Comparison of ENCODE assay signal across 11 cellular contexts in the genomic region with DNA sequence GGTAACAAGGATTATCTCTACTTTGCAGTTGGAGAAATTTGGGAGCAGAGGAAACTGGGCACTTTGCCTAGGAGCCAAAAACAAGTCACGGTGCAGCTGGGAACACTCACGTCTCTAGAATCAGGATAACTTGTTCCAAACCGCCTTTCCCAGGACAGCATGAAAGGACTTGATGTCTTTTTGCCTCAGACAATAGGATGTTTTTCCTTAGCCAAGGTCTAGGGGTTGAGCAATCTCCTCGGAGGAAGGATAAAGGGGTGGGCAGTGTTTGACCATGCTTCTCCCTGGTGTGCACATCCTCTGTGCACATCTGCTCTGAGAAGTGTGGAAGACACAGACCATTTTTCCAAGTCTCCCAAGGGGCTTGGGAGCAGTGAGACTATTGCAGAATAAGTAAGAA. TPM values are rescaled to one million over a fixed set of nuclear protein-coding genes. Genes with fewer than 3 reads are reported as not detected.
DNase-seq lines count a peak whose midpoint lies in the region; ATAC-seq and TF ChIP-seq lines count a peak whose summit lies in the region.
"Had no signal": no experiment of that assay in that cellular context is flagged by ENCODE, and none has a peak within 500 bp of the region (broad histone marks: within the 10 kb centered on the region; RNA-seq: fewer than 3 reads in every experiment).

No MANE protein-coding gene starts in this region.

- H3K4me3 ChIP-seq in GM23338 (no peak overlapping the region), skin epidermis (no peak overlapping the region), SJCRH30 (no peak overlapping the region), SK-N-SH (ENCODE audit: low read depth in 2 of 2, low read length in 1 of 2) (no peak overlapping the region), H7 (ENCODE audit: insufficient read depth, low read depth, low read length) (no peak overlapping the region)

- peaks cover under 1% of the 10 kb centered on the region; the same call in 1 of the 3 replicates for H3K36me3 Mint-ChIP-seq in GM23338 (ENCODE audit: low read depth)
- no peaks in the 10 kb centered on the region for H3K36me3 Mint-ChIP-seq in chondrocyte (ENCODE audit: low read depth)

- H3K9me2 ChIP-seq in GM23338 (ENCODE audit: insufficient read depth) (no peaks in the 10 kb centered on the region), SK-N-SH (no peaks in the 10 kb centered on the region)

- CTCF ChIA-PET in SK-N-SH (lab: Yijun Ruan, JAX) = interaction anchor here (1.7 kb wide), 2 partner anchors 14 to 318 kb away, joined by 4 to 5 read pairs; no protein-coding TSS in a partner anchor

- no peak overlapping the region for H3K9ac ChIP-seq in SK-N-SH

- H3K27ac Mint-ChIP-seq in GM23338 (no peak overlapping the region), chondrocyte (ENCODE audit: unreplicated experiment) (peak overlapping the region; percentile 34)

- no peaks in the 10 kb centered on the region for H4K20me1 ChIP-seq in GM23338 (replicated peaks; ENCODE audit: insufficient read depth)
- no peaks in the 10 kb centered on the region for H4K20me1 ChIP-seq in SK-N-SH (ENCODE audit: insufficient read depth)

- no peak overlapping the region for H3K4me2 ChIP-seq in GM23338
- H3K4me2 ChIP-seq in SK-N-SH = no peak overlapping the region

- H3K9me3 ChIP-seq in SJCRH30 (replicated peaks) = no peaks in the 10 kb centered on the region
- no peaks in the 10 kb centered on the region for H3K9me3 ChIP-seq in SK-N-SH

- intact Hi-C loops in left colon (cut with DNase I, micrococcal nuclease) = loop anchor here in 1 of 2 donors (10.0 kb wide), 1 partner anchor 474 kb away; a partner anchor contains a TSS

- H3K27ac ChIP-seq in GM23338 (ENCODE audit: low read depth) (no peak overlapping the region), skin epidermis (peak overlapping the region in 14 of 21 experiments; percentile 1 to 87 (median 52)), SJCRH30 (no peak overlapping the region), SK-N-SH (ENCODE audit: low read depth in 2 of 2, low read length in 1 of 2) (no peak overlapping the region)

- WGBS in SK-N-SH (ENCODE audit: low lambda C conversion rate) = 65% methylated on average over 4 of the region's 4 CpGs

- POLR2A ChIA-PET in SK-N-SH (lab: Yijun Ruan, JAX) = no interaction called here

- H3K4me1 Mint-ChIP-seq in GM23338 (peaks cover 33% of the 10 kb centered on the region), chondrocyte (ENCODE audit: low read depth) (peaks cover 47% of the 10 kb centered on the region)

- H3K4me1 ChIP-seq in GM23338 (ENCODE audit: insufficient read depth) (peaks cover 39% of the 10 kb centered on the region), SJCRH30 (peaks cover 20% of the 10 kb centered on the region; the same call in 1 of the 2 replicates), SK-N-SH (ENCODE audit: control insufficient read depth in 1 of 2, insufficient read depth in 2 of 2, low read depth in 1 of 2, low read length in 1 of 2) (peaks cover 0 to 10% of the 10 kb centered on the region in 2 experiments; a peak in 2 of 4 replicates)

- H2AFZ ChIP-seq in GM23338 = peak overlapping the region; percentile 87; the same call in 1 of the 2 replicates
- H2AFZ ChIP-seq in SK-N-SH (ENCODE audit: low read depth) = no peak overlapping the region

- H3K27me3 ChIP-seq in GM23338 (ENCODE audit: insufficient read depth) (no peaks in the 10 kb centered on the region), SJCRH30 (no peaks in the 10 kb centered on the region), SK-N-SH (ENCODE audit: insufficient read depth) (no peaks in the 10 kb centered on the region), H7 (ENCODE audit: control insufficient read depth, insufficient read depth, low read length) (no peaks in the 10 kb centered on the region)

- no peaks in the 10 kb centered on the region for H3K9me3 Mint-ChIP-seq in GM23338
- peaks cover 8% of the 10 kb centered on the region for H3K9me3 Mint-ChIP-seq in chondrocyte (ENCODE audit: low read depth)

- no peak for TF ChIP-seq RAD21 in SK-N-SH (IDR thresholded peaks at IDR 0.05; ENCODE audit: low read length)

- H3K79me2 ChIP-seq in GM23338 (replicated peaks; ENCODE audit: insufficient read depth) = no peaks in the 10 kb centered on the region
- no peaks in the 10 kb centered on the region for H3K79me2 ChIP-seq in SK-N-SH (ENCODE audit: insufficient read depth)

- H3K36me3 ChIP-seq in GM23338 (ENCODE audit: insufficient read depth) (no peaks in the 10 kb centered on the region), SJCRH30 (no peaks in the 10 kb centered on the region), SK-N-SH (replicated peaks in 1 of 2; ENCODE audit: control insufficient read depth in 1 of 2, insufficient read depth in 2 of 2, low read length in 1 of 2) (no peaks in the 10 kb centered on the region), H7 (replicated peaks; ENCODE audit: control insufficient read depth, insufficient read depth, low read length) (no peaks in the 10 kb centered on the region)

- H3K27me3 Mint-ChIP-seq in GM23338 (ENCODE audit: insufficient read depth, low read depth, poor library complexity) (peaks cover 2% of the 10 kb centered on the region), chondrocyte (ENCODE audit: low read depth) (no peaks in the 10 kb centered on the region)

- DNase-seq in GM23338 (ENCODE audit: low spot score) (peak; percentile 17), chondrocyte (ENCODE audit: low spot score) (no peak), left colon (peak; percentile 24 to 71), SJCRH30 (no peak), SK-N-SH (no peak), H7 (no peak)
- DNase-seq: activated gamma-delta T cell; NCI-H774; stimulated activated naive CD4-positive, alpha-beta T cell had no signal

- H3F3A ChIP-seq in GM23338 (replicated peaks; ENCODE audit: low read depth) = no peaks in the 10 kb centered on the region
- H3F3A ChIP-seq in SK-N-SH (replicated peaks; ENCODE audit: insufficient read depth) = no peaks in the 10 kb centered on the region

- no peak overlapping the region for H3K4me3 Mint-ChIP-seq in GM23338
- no peak overlapping the region for H3K4me3 Mint-ChIP-seq in chondrocyte (ENCODE audit: unreplicated experiment)

- TF ChIP-seq EP300 in SK-N-SH (IDR thresholded peaks at IDR 0.05; ENCODE audit: borderline replicate concordance in 1 of 2, low read depth in 1 of 2, low read length in 1 of 2) = no peak

- no peak for TF ChIP-seq CTCF in GM23338 (conservative IDR thresholded peaks at IDR 0.05; ENCODE audit: low read depth in 2 of 2)
- no peak for TF ChIP-seq CTCF in chondrocyte (IDR thresholded peaks at IDR 0.05)
- TF ChIP-seq CTCF in SK-N-SH (IDR thresholded peaks at IDR 0.05) = no peak

- no peak for ATAC-seq in GM23338
- ATAC-seq in left colon = peak; percentile 16
- no peak for ATAC-seq in HG02610 (IDR thresholded peaks at IDR 0.05; ENCODE audit: unreplicated experiment)

TF ChIP-seq in GM23338, 12 proteins besides CTCF, POLR2A, EP300 and RAD21 (continues in another document):
- no peak for TF ChIP-seq JUNB (IDR thresholded peaks at IDR 0.05; ENCODE audit: unreplicated experiment)
- TF ChIP-seq NANOG (IDR thresholded peaks at IDR 0.05; ENCODE audit: borderline replicate concordance) = no peak
- no peak for TF ChIP-seq EZH2 (IDR thresholded peaks at IDR 0.05; ENCODE audit: low read depth, unreplicated experiment)
- TF ChIP-seq EZH2phosphoT487 (IDR thresholded peaks at IDR 0.05; ENCODE audit: unreplicated experiment) = no peak
- no peak for TF ChIP-seq POLR2AphosphoS5 (IDR thresholded peaks at IDR 0.05; ENCODE audit: low read depth)
- no peak for TF ChIP-seq CREB1 (CRISPR knock-in tag; IDR thresholded peaks at IDR 0.05; ENCODE audit: low read depth)
- no peak for TF ChIP-seq ZNF114 (CRISPR knock-in tag; IDR thresholded peaks at IDR 0.05)
- TF ChIP-seq, protein P1, sequence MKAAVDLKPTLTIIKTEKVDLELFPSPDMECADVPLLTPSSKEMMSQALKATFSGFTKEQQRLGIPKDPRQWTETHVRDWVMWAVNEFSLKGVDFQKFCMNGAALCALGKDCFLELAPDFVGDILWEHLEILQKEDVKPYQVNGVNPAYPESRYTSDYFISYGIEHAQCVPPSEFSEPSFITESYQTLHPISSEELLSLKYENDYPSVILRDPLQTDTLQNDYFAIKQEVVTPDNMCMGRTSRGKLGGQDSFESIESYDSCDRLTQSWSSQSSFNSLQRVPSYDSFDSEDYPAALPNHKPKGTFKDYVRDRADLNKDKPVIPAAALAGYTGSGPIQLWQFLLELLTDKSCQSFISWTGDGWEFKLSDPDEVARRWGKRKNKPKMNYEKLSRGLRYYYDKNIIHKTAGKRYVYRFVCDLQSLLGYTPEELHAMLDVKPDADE (IDR thresholded peaks at IDR 0.05) = no peak
- no peak for TF ChIP-seq ZNF331 (CRISPR knock-in tag; IDR thresholded peaks at IDR 0.05; ENCODE audit: low read depth)

TF ChIP-seq in SK-N-SH, 30 proteins besides CTCF, POLR2A, EP300 and RAD21 (continues in another document):
- TF ChIP-seq EZH2phosphoT487 (IDR thresholded peaks at IDR 0.05; ENCODE audit: borderline replicate concordance, low read depth) = no peak

RNA-seq across cellular contexts. Expression of a gene that starts 1.7 kb away (rescaled TPM):
- 1.5 and 1.7 TPM in 2 replicates for total RNA-seq in GM23338 (2014; rRNA removed; shearing (Covaris generic))
- polyA plus RNA-seq in GM23338 (2016; fragmentation: Nextera tagmentation; extraction: Ambion mirVana) (1.7 and 2.4 TPM in 2 replicates), SK-N-SH (2012; rRNA removed) (not detected in 2 replicates)
- total RNA-seq in chondrocyte (21.5 to 26.9 TPM (median 26.1 TPM) in 3 replicates), left colon (10 to 100 TPM; 31.8 to 97.8 TPM)
- 0.18 TPM in 1 of 2 replicates, not detected in the other for total RNA-seq in SJCRH30 (2014; rRNA removed; shearing (Covaris generic))
- 0.01 and 0.03 TPM in 2 replicates for polyA plus RNA-seq in SK-N-SH (2012; cell fraction: cytosol; rRNA removed)
- polyA plus RNA-seq in SK-N-SH (2012; cell fraction: nucleus; rRNA removed) = not detected in 2 replicates
- total RNA-seq in H7 (2014; rRNA removed; shearing (Covaris generic)) = 0.48 and 0.81 TPM in 2 replicates

Comparison
In these comparisons a context has a peak if more than half of its experiments do, and no peak if none do; other contexts are left out.
1. DNase-seq: peak in GM23338 (single experiment) and left colon (2 of 2); none in chondrocyte (single experiment), SJCRH30 (0 of 2), SK-N-SH (single experiment) and H7 (single experiment).
2. H3K27ac ChIP-seq: peak in skin epidermis (14 of 21); none in GM23338 (single experiment), SJCRH30 (single experiment) and SK-N-SH (0 of 2).